In the genomic region with DNA sequence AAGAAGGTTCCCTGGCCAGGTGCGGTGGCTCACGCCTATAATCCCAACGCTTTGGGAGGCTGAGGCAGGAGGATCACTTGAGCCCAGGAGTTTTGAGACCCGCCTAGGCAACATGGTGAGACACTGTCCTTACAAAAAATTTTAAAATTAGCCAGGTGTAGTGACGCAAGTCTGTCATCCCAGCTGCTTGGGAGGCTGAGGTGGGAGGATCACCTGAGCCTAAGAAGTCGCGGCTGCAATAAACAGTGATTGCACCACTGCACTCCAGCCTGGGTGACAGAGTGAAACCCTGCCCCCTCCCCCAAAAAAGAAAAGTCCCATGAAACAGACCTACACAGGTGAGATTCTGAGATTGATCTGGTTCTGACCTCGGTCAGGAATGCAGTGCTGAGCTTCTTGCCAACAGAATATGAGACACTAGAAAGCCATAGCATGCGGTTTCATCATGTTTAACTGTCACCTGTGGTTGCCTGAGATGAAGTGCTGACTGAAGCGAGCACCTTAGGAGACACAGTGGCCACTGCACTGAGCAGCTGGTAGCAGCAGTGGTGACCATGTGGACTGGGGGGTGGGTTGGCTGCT, we compare ENCODE assay signal across 3 cellular contexts.
A peak's percentile ranks its signal among the peaks of the same experiment; 100 is the strongest.
TF ChIP-seq lines count a peak whose summit lies in the region.

No MANE protein-coding gene starts in this region.

TF ChIP-seq in liver, 16 proteins besides CTCF, POLR2A, EP300 and RAD21:
- no peak for TF ChIP-seq JUND (IDR thresholded peaks at IDR 0.05)
- TF ChIP-seq GABPA (IDR thresholded peaks at IDR 0.05 in 1 of 2, conservative IDR thresholded peaks at IDR 0.05 in 1 of 2) = no peak
- peak; percentile 33 to 51 for TF ChIP-seq RXRA (IDR thresholded peaks at IDR 0.05)
- peak in 1 of 2 donors; percentile 37 for TF ChIP-seq HNF4A (conservative IDR thresholded peaks at IDR 0.05)
- no peak for TF ChIP-seq NR2F2 (IDR thresholded peaks at IDR 0.05)
- peak; percentile 5 for TF ChIP-seq SP1 (IDR thresholded peaks at IDR 0.05)

TF ChIP-seq in HepG2, 621 proteins besides CTCF, POLR2A, EP300 and RAD21:
- TF ChIP-seq, protein P1, sequence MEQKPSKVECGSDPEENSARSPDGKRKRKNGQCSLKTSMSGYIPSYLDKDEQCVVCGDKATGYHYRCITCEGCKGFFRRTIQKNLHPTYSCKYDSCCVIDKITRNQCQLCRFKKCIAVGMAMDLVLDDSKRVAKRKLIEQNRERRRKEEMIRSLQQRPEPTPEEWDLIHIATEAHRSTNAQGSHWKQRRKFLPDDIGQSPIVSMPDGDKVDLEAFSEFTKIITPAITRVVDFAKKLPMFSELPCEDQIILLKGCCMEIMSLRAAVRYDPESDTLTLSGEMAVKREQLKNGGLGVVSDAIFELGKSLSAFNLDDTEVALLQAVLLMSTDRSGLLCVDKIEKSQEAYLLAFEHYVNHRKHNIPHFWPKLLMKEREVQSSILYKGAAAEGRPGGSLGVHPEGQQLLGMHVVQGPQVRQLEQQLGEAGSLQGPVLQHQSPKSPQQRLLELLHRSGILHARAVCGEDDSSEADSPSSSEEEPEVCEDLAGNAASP (CRISPR knock-in tag; IDR thresholded peaks at IDR 0.05; ENCODE audit: borderline replicate concordance) = no peak
- TF ChIP-seq, protein P2, sequence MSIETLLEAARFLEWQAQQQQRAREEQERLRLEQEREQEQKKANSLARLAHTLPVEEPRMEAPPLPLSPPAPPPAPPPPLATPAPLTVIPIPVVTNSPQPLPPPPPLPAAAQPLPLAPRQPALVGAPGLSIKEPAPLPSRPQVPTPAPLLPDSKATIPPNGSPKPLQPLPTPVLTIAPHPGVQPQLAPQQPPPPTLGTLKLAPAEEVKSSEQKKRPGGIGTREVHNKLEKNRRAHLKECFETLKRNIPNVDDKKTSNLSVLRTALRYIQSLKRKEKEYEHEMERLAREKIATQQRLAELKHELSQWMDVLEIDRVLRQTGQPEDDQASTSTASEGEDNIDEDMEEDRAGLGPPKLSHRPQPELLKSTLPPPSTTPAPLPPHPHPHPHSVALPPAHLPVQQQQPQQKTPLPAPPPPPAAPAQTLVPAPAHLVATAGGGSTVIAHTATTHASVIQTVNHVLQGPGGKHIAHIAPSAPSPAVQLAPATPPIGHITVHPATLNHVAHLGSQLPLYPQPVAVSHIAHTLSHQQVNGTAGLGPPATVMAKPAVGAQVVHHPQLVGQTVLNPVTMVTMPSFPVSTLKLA (IDR thresholded peaks at IDR 0.05) = no peak
- no peak for TF ChIP-seq GATAD1 (CRISPR knock-in tag; IDR thresholded peaks at IDR 0.05)
- no peak for TF ChIP-seq ATRX (CRISPR knock-in tag; IDR thresholded peaks at IDR 0.05; ENCODE audit: borderline replicate concordance)
- no peak for TF ChIP-seq THAP9 (CRISPR knock-in tag; IDR thresholded peaks at IDR 0.05; ENCODE audit: borderline replicate concordance)
- TF ChIP-seq ZNF83 (CRISPR knock-in tag; IDR thresholded peaks at IDR 0.05; ENCODE audit: borderline replicate concordance) = no peak
- TF ChIP-seq STAG1 (CRISPR knock-in tag; IDR thresholded peaks at IDR 0.05) = no peak
- TF ChIP-seq SMC3 (IDR thresholded peaks at IDR 0.05; ENCODE audit: low read length) = no peak
- no peak for TF ChIP-seq TBP (CRISPR knock-in tag; IDR thresholded peaks at IDR 0.05)
- TF ChIP-seq HES4 (CRISPR knock-in tag; IDR thresholded peaks at IDR 0.05; ENCODE audit: borderline replicate concordance) = no peak
- TF ChIP-seq TMF1 (CRISPR knock-in tag; IDR thresholded peaks at IDR 0.05; ENCODE audit: low read depth) = no peak
- no peak for TF ChIP-seq ZNF567 (CRISPR knock-in tag; IDR thresholded peaks at IDR 0.05; ENCODE audit: borderline replicate concordance)
- no peak for TF ChIP-seq ZEB1 (IDR thresholded peaks at IDR 0.05; ENCODE audit: insufficient replicate concordance, low read depth)
- no peak for TF ChIP-seq ARNTL (CRISPR knock-in tag; IDR thresholded peaks at IDR 0.05)
TF ChIP-seq in HepG2: peak in this region for 0.

TF ChIP-seq in WTC11, 78 proteins besides CTCF, POLR2A, EP300 and RAD21:
- TF ChIP-seq, protein P3, sequence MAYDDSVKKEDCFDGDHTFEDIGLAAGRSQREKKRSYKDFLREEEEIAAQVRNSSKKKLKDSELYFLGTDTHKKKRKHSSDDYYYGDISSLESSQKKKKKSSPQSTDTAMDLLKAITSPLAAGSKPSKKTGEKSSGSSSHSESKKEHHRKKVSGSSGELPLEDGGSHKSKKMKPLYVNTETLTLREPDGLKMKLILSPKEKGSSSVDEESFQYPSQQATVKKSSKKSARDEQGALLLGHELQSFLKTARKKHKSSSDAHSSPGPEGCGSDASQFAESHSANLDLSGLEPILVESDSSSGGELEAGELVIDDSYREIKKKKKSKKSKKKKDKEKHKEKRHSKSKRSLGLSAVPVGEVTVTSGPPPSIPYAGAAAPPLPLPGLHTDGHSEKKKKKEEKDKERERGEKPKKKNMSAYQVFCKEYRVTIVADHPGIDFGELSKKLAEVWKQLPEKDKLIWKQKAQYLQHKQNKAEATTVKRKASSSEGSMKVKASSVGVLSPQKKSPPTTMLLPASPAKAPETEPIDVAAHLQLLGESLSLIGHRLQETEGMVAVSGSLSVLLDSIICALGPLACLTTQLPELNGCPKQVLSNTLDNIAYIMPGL (CRISPR knock-in tag; IDR thresholded peaks at IDR 0.05) = no peak
- TF ChIP-seq, protein P4, sequence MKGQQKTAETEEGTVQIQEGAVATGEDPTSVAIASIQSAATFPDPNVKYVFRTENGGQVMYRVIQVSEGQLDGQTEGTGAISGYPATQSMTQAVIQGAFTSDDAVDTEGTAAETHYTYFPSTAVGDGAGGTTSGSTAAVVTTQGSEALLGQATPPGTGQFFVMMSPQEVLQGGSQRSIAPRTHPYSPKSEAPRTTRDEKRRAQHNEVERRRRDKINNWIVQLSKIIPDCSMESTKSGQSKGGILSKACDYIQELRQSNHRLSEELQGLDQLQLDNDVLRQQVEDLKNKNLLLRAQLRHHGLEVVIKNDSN (CRISPR knock-in tag; IDR thresholded peaks at IDR 0.05) = no peak
- TF ChIP-seq SOX15 (CRISPR knock-in tag; IDR thresholded peaks at IDR 0.05) (no peak), FOXJ3 (CRISPR knock-in tag; IDR thresholded peaks at IDR 0.05; ENCODE audit: borderline replicate concordance) (no peak), ZNF317 (CRISPR knock-in tag; IDR thresholded peaks at IDR 0.05; ENCODE audit: borderline replicate concordance, low read depth) (no peak), ETV6 (CRISPR knock-in tag; IDR thresholded peaks at IDR 0.05) (no peak), ZNF232 (CRISPR knock-in tag; IDR thresholded peaks at IDR 0.05) (no peak), FOXP1 (CRISPR knock-in tag; IDR thresholded peaks at IDR 0.05; ENCODE audit: borderline replicate concordance) (no peak)
- TF ChIP-seq, protein P5, sequence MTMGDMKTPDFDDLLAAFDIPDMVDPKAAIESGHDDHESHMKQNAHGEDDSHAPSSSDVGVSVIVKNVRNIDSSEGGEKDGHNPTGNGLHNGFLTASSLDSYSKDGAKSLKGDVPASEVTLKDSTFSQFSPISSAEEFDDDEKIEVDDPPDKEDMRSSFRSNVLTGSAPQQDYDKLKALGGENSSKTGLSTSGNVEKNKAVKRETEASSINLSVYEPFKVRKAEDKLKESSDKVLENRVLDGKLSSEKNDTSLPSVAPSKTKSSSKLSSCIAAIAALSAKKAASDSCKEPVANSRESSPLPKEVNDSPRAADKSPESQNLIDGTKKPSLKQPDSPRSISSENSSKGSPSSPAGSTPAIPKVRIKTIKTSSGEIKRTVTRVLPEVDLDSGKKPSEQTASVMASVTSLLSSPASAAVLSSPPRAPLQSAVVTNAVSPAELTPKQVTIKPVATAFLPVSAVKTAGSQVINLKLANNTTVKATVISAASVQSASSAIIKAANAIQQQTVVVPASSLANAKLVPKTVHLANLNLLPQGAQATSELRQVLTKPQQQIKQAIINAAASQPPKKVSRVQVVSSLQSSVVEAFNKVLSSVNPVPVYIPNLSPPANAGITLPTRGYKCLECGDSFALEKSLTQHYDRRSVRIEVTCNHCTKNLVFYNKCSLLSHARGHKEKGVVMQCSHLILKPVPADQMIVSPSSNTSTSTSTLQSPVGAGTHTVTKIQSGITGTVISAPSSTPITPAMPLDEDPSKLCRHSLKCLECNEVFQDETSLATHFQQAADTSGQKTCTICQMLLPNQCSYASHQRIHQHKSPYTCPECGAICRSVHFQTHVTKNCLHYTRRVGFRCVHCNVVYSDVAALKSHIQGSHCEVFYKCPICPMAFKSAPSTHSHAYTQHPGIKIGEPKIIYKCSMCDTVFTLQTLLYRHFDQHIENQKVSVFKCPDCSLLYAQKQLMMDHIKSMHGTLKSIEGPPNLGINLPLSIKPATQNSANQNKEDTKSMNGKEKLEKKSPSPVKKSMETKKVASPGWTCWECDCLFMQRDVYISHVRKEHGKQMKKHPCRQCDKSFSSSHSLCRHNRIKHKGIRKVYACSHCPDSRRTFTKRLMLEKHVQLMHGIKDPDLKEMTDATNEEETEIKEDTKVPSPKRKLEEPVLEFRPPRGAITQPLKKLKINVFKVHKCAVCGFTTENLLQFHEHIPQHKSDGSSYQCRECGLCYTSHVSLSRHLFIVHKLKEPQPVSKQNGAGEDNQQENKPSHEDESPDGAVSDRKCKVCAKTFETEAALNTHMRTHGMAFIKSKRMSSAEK (CRISPR knock-in tag; IDR thresholded peaks at IDR 0.05; ENCODE audit: borderline replicate concordance) = no peak
- TF ChIP-seq, protein P6, sequence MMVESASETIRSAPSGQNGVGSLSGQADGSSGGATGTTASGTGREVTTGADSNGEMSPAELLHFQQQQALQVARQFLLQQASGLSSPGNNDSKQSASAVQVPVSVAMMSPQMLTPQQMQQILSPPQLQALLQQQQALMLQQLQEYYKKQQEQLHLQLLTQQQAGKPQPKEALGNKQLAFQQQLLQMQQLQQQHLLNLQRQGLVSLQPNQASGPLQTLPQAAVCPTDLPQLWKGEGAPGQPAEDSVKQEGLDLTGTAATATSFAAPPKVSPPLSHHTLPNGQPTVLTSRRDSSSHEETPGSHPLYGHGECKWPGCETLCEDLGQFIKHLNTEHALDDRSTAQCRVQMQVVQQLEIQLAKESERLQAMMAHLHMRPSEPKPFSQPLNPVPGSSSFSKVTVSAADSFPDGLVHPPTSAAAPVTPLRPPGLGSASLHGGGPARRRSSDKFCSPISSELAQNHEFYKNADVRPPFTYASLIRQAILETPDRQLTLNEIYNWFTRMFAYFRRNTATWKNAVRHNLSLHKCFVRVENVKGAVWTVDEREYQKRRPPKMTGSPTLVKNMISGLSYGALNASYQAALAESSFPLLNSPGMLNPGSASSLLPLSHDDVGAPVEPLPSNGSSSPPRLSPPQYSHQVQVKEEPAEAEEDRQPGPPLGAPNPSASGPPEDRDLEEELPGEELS (CRISPR knock-in tag; IDR thresholded peaks at IDR 0.05) = no peak
- TF ChIP-seq, protein P7, sequence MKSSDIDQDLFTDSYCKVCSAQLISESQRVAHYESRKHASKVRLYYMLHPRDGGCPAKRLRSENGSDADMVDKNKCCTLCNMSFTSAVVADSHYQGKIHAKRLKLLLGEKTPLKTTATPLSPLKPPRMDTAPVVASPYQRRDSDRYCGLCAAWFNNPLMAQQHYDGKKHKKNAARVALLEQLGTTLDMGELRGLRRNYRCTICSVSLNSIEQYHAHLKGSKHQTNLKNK (CRISPR knock-in tag; IDR thresholded peaks at IDR 0.05) = no peak
